ENCODE assay signal across 34 cellular contexts in genomic region chr9:89790542-89791109, GRCh38.
DNase-seq lines count a peak whose midpoint lies in the region; ATAC-seq and TF ChIP-seq lines count a peak whose summit lies in the region.
"Had no signal": no experiment of that assay in that cellular context is flagged by ENCODE, and none has a peak within 500 bp of the region (broad histone marks: within the 10 kb centered on the region; RNA-seq: fewer than 3 reads in every experiment).

No MANE protein-coding gene starts in this region.

- peak overlapping the region; percentile 43 for H3K4ac ChIP-seq in neuronal stem cell (ENCODE audit: low read length)

- no peaks in the 10 kb centered on the region for H3K9me3 Mint-ChIP-seq in activated naive CD8-positive, alpha-beta T cell treated with anti-CD3 and anti-CD28 coated beads, Interleukin-2, amount 50 U/mL, for 24 hours
- H3K9me3 Mint-ChIP-seq in CD8-positive, alpha-beta T cell: no peaks in the 10 kb centered on the region
- H3K9me3 Mint-ChIP-seq: activated CD8-positive, alpha-beta T cell treated with anti-CD3 and anti-CD28 coated beads for 36 hours; activated naive CD4-positive, alpha-beta T cell treated with anti-CD3 and anti-CD28 coated beads, Interleukin-2, amount 10 ng/mL, durations not matched to agents 7 days and 5 days had no signal

- peaks cover 7% of the 10 kb centered on the region for H3K27me3 Mint-ChIP-seq in activated naive CD8-positive, alpha-beta T cell treated with anti-CD3 and anti-CD28 coated beads, Interleukin-2, amount 50 U/mL, for 24 hours
- H3K27me3 Mint-ChIP-seq in CD8-positive, alpha-beta T cell (ENCODE audit: low read depth): no peaks in the 10 kb centered on the region
- H3K27me3 Mint-ChIP-seq: activated CD4-positive, alpha-beta T cell treated with anti-CD3 and anti-CD28 coated beads for 36 hours; activated CD8-positive, alpha-beta T cell treated with anti-CD3 and anti-CD28 coated beads for 36 hours; naive thymus-derived CD8-positive, alpha-beta T cell had no signal

- H2BK5ac ChIP-seq in neuronal stem cell (ENCODE audit: low read length): no peak overlapping the region

- H3K27ac Mint-ChIP-seq in activated naive CD8-positive, alpha-beta T cell treated with anti-CD3 and anti-CD28 coated beads, Interleukin-2, amount 50 U/mL, for 24 hours: no peak overlapping the region
- H3K27ac Mint-ChIP-seq in CD8-positive, alpha-beta T cell: no peak overlapping the region
- H3K27ac Mint-ChIP-seq: activated CD4-positive, alpha-beta T cell treated with anti-CD3 and anti-CD28 coated beads for 36 hours; activated CD8-positive, alpha-beta T cell treated with anti-CD3 and anti-CD28 coated beads for 36 hours; activated naive CD4-positive, alpha-beta T cell treated with anti-CD3 and anti-CD28 coated beads, Interleukin-2, amount 10 ng/mL, durations not matched to agents 7 days and 5 days; naive thymus-derived CD8-positive, alpha-beta T cell had no signal

- no peak overlapping the region for H2AFZ ChIP-seq in neuronal stem cell (ENCODE audit: low read length)

- no peaks in the 10 kb centered on the region for H3K36me3 ChIP-seq in neuronal stem cell (replicated peaks in 1 of 2; ENCODE audit: control insufficient read depth in 2 of 2, insufficient read depth in 2 of 2, low read length in 2 of 2)
- H3K36me3 ChIP-seq in CD8-positive, alpha-beta T cell (ENCODE audit: insufficient read depth, low read length): no peaks in the 10 kb centered on the region
- H3K36me3 ChIP-seq: MG63, SJCRH30, upper lobe of left lung had no signal

- intact Hi-C loops in CD8-positive, alpha-beta T cell (cut with DNase I, micrococcal nuclease): no loop called here

- H3K79me1 ChIP-seq in neuronal stem cell (ENCODE audit: low read depth, low read length): no peaks in the 10 kb centered on the region

- no peak overlapping the region for H2BK120ac ChIP-seq in neuronal stem cell (ENCODE audit: low read depth, low read length)

- H3K27ac ChIP-seq in neuronal stem cell (replicated peaks; ENCODE audit: low read length): no peak overlapping the region
- H3K27ac ChIP-seq in CD8-positive, alpha-beta T cell (ENCODE audit: low read depth, low read length): no peak overlapping the region
- H3K27ac ChIP-seq: psoas muscle, SJCRH30, upper lobe of left lung, VCaP had no signal

- no peaks in the 10 kb centered on the region for H3K36me3 Mint-ChIP-seq in activated naive CD8-positive, alpha-beta T cell treated with anti-CD3 and anti-CD28 coated beads, Interleukin-2, amount 50 U/mL, for 24 hours (ENCODE audit: low read depth)
- H3K36me3 Mint-ChIP-seq in CD8-positive, alpha-beta T cell: no peaks in the 10 kb centered on the region
- H3K36me3 Mint-ChIP-seq: activated naive CD4-positive, alpha-beta T cell treated with anti-CD3 and anti-CD28 coated beads, Interleukin-2, amount 10 ng/mL, durations not matched to agents 7 days and 5 days had no signal

- H2BK15ac ChIP-seq in neuronal stem cell (ENCODE audit: low read length): no peak overlapping the region

- H4K8ac ChIP-seq in neuronal stem cell (ENCODE audit: low read depth, low read length): no peak overlapping the region

- no peak overlapping the region for H3K18ac ChIP-seq in neuronal stem cell (ENCODE audit: low read length)

- H3K4me3 Mint-ChIP-seq in activated naive CD8-positive, alpha-beta T cell treated with anti-CD3 and anti-CD28 coated beads, Interleukin-2, amount 50 U/mL, for 24 hours: no peak overlapping the region
- H3K4me3 Mint-ChIP-seq in CD8-positive, alpha-beta T cell: no peak overlapping the region
- H3K4me3 Mint-ChIP-seq: activated CD4-positive, alpha-beta T cell treated with anti-CD3 and anti-CD28 coated beads for 36 hours; activated CD8-positive, alpha-beta T cell treated with anti-CD3 and anti-CD28 coated beads for 36 hours; activated naive CD4-positive, alpha-beta T cell treated with anti-CD3 and anti-CD28 coated beads, Interleukin-2, amount 10 ng/mL, durations not matched to agents 7 days and 5 days; naive thymus-derived CD8-positive, alpha-beta T cell had no signal

- H3K4me2 ChIP-seq in neuronal stem cell (ENCODE audit: insufficient read depth, low read length, poor library complexity, severe bottlenecking): no peak overlapping the region

- peaks cover 0 to 3% of the 10 kb centered on the region in 2 donors for H3K4me1 ChIP-seq in neuronal stem cell (ENCODE audit: control insufficient read depth in 2 of 2, insufficient read depth in 1 of 2, low read depth in 1 of 2, low read length in 2 of 2)
- no peaks in the 10 kb centered on the region for H3K4me1 ChIP-seq in CD8-positive, alpha-beta T cell (ENCODE audit: insufficient read depth, low read length)
- H3K4me1 ChIP-seq: psoas muscle had no signal

- H2AK5ac ChIP-seq in neuronal stem cell (ENCODE audit: low read depth, low read length): no peak overlapping the region

- H2BK12ac ChIP-seq in neuronal stem cell (ENCODE audit: low read length): no peak overlapping the region

- CTCF ChIA-PET in CD8-positive, alpha-beta T cell (lab: Charles Lee): no interaction called here

- TF ChIP-seq CTCF in CD8-positive, alpha-beta T cell (IDR thresholded peaks at IDR 0.05): no peak

- no CpG with 5 or more reads among the region's 2 CpGs for WGBS in neuronal stem cell (ENCODE audit: extremely low coverage in 2 of 2, insufficient read length in 2 of 2, insufficient replicate concordance in 1 of 2), 2 donors

- DNase-seq in HT-29 (ENCODE audit: low spot score) (peak; percentile 5), islet precursor cell (peak; percentile 22), neuronal stem cell (ENCODE audit: low spot score) (no peak), OCI-M2 (lab: John Stamatoyannopoulos, UW; ENCODE audit: unreplicated experiment) (no peak), NCI-H1436 treated with DMSO at 0.1 percent for 48 hours (lab: John Stamatoyannopoulos, UW) (no peak)
- no peak for DNase-seq in activated naive CD8-positive, alpha-beta T cell treated with anti-CD3 and anti-CD28 coated beads, Interleukin-2, amount 50 U/mL, for 24 hours
- no peak for DNase-seq in CD8-positive, alpha-beta T cell
- DNase-seq: activated CD4-positive, alpha-beta T cell treated with anti-CD3 and anti-CD28 coated beads for 36 hours; activated CD8-positive, alpha-beta memory T cell treated with anti-CD3 and anti-CD28 coated beads, Interleukin-2, amount 50 U/mL, for 48 hours; activated CD8-positive, alpha-beta T cell treated with anti-CD3 and anti-CD28 coated beads for 36 hours; activated naive CD4-positive, alpha-beta T cell treated with anti-CD3 and anti-CD28 coated beads, Interleukin-2, amount 10 ng/mL, durations not matched to agents 7 days and 5 days; C1 segment of cervical spinal cord; COR-L47; DMS79; effector CD8-positive, alpha-beta T cell; erythroblast; glutamatergic neuron; KBM-7; left ventricle myocardium superior; MG63; naive thymus-derived CD8-positive, alpha-beta T cell; NCI-H2029; NCI-H345; NCI-H774; nucleus accumbens; SJCRH30; stimulated activated CD4-positive, alpha-beta T cell treated with anti-CD3 and anti-CD28 coated beads, Interleukin-15, amount 100 ng/mL, for 24 hours; stimulated activated CD4-positive, alpha-beta T cell treated with anti-CD3 and anti-CD28 coated beads, Interleukin-4, amount 100 ng/mL, for 4 hours; substantia nigra; SW 1271; T1000 had no signal

- H4K91ac ChIP-seq in neuronal stem cell (ENCODE audit: low read depth, low read length, poor library complexity): no peak overlapping the region

- H3K23ac ChIP-seq in neuronal stem cell (ENCODE audit: low read depth, low read length, poor library complexity): peak overlapping the region; percentile 48

- H3K4me3 ChIP-seq in neuronal stem cell (ENCODE audit: low read length in 2 of 2): peak overlapping the region in 1 of 2 donors; percentile 63
- no peak overlapping the region for H3K4me3 ChIP-seq in CD8-positive, alpha-beta T cell (ENCODE audit: low read depth, low read length)
- H3K4me3 ChIP-seq: MG63, psoas muscle, SJCRH30, upper lobe of left lung had no signal

- peak; percentile 36 for ATAC-seq in activated naive CD8-positive, alpha-beta T cell treated with anti-CD3 and anti-CD28 coated beads, Interleukin-2, amount 50 U/mL, for 24 hours
- ATAC-seq in CD8-positive, alpha-beta T cell: no peak
- ATAC-seq: activated CD4-positive, alpha-beta T cell treated with anti-CD3 and anti-CD28 coated beads for 36 hours; activated CD8-positive, alpha-beta T cell treated with anti-CD3 and anti-CD28 coated beads for 36 hours; left ventricle myocardium superior; naive thymus-derived CD8-positive, alpha-beta T cell had no signal

- H3K9me3 ChIP-seq in neuronal stem cell (replicated peaks in 1 of 2; ENCODE audit: control insufficient read depth in 2 of 2, insufficient read depth in 1 of 2, low read depth in 1 of 2, low read length in 2 of 2): no peaks in the 10 kb centered on the region
- H3K9me3 ChIP-seq in CD8-positive, alpha-beta T cell (ENCODE audit: low read length): no peaks in the 10 kb centered on the region
- H3K9me3 ChIP-seq: MG63, psoas muscle, SJCRH30, upper lobe of left lung had no signal

- H3K4me1 Mint-ChIP-seq in activated naive CD8-positive, alpha-beta T cell treated with anti-CD3 and anti-CD28 coated beads, Interleukin-2, amount 50 U/mL, for 24 hours: no peaks in the 10 kb centered on the region
- H3K4me1 Mint-ChIP-seq in CD8-positive, alpha-beta T cell (ENCODE audit: low read depth): no peaks in the 10 kb centered on the region
- H3K4me1 Mint-ChIP-seq: activated CD4-positive, alpha-beta T cell treated with anti-CD3 and anti-CD28 coated beads for 36 hours; activated naive CD4-positive, alpha-beta T cell treated with anti-CD3 and anti-CD28 coated beads, Interleukin-2, amount 10 ng/mL, durations not matched to agents 7 days and 5 days had no signal

- POLR2A ChIA-PET in CD8-positive, alpha-beta T cell (lab: Charles Lee): no interaction called here

- peak overlapping the region; percentile 70 for H3K9ac ChIP-seq in neuronal stem cell (ENCODE audit: low read depth, low read length, poor library complexity)

- peak overlapping the region; percentile 27 for H3K14ac ChIP-seq in neuronal stem cell (ENCODE audit: low read length)

- peaks cover 0 to 11% (median 0%) of the 10 kb centered on the region in 3 experiments for H3K27me3 ChIP-seq in neuronal stem cell (ENCODE audit: control insufficient read depth in 3 of 3, insufficient read depth in 3 of 3, low read depth in 1 of 3, low read length in 3 of 3)
- H3K27me3 ChIP-seq in CD8-positive, alpha-beta T cell (ENCODE audit: insufficient read depth, low read length): no peaks in the 10 kb centered on the region
- H3K27me3 ChIP-seq: MG63, SJCRH30, upper lobe of left lung had no signal

Comparison
In these comparisons a context has a peak if more than half of its experiments do, and no peak if none do; other contexts are left out.
1. DNase-seq: peak in HT-29 (single experiment) and islet precursor cell (single experiment); none in activated naive CD8-positive, alpha-beta T cell treated with anti-CD3 and anti-CD28 coated beads, Interleukin-2, amount 50 U/mL, for 24 hours (single experiment), neuronal stem cell (single experiment), CD8-positive, alpha-beta T cell (0 of 7), OCI-M2 (single experiment) and NCI-H1436 treated with DMSO at 0.1 percent for 48 hours (single experiment).